Comparison of ENCODE assay signal across 1 cellular context in genomic region chr2:112275314-112275886, GRCh38.
TF ChIP-seq lines count a peak whose summit lies in the region.

ZC3H6 (plus strand) TSS chr2:112275597; CDS start chr2:112275995, 398 bp downstream.

TF ChIP-seq in HEK293, 187 proteins besides CTCF, POLR2A, EP300 and RAD21 (continued from another document and continues in another):
- TF ChIP-seq IKZF3 (tag by site-specific recombination; IDR thresholded peaks at IDR 0.05) (0 out of 2 replicates have a peak, but pooled peaks have one; percentile 10), ZNF639 (tag by site-specific recombination; IDR thresholded peaks at IDR 0.05) (peak; percentile 97), ZNF449 (tag by site-specific recombination; IDR thresholded peaks at IDR 0.05) (no peak), INSM2 (tag by site-specific recombination; IDR thresholded peaks at IDR 0.05) (peak; percentile 78), ZSCAN18 (tag by site-specific recombination; IDR thresholded peaks at IDR 0.05) (0 out of 2 replicates have a peak, but pooled peaks have one; percentile 23), ZNF785 (tag by site-specific recombination; IDR thresholded peaks at IDR 0.05) (peak; percentile 80), ZNF529 (tag by site-specific recombination; IDR thresholded peaks at IDR 0.05; ENCODE audit: insufficient replicate concordance) (no peak), ZNF18 (tag by site-specific recombination; IDR thresholded peaks at IDR 0.05) (no peak), SCRT1 (tag by site-specific recombination; IDR thresholded peaks at IDR 0.05; ENCODE audit: borderline replicate concordance) (0 out of 2 replicates have a peak, but pooled peaks have one; percentile 49), ZNF16 (tag by site-specific recombination; IDR thresholded peaks at IDR 0.05; ENCODE audit: low read depth) (no peak), ZSCAN5A (tag by site-specific recombination; IDR thresholded peaks at IDR 0.05) (peak; percentile 31; the same call in 1 of the 2 replicates), TCF7L2 (IDR thresholded peaks at IDR 0.05; ENCODE audit: borderline replicate concordance, low read depth, low read length) (peak; percentile 35; the same call in 1 of the 2 replicates), ZNF692 (tag by site-specific recombination; IDR thresholded peaks at IDR 0.05) (peak; percentile 90), ZNF280C (tag by site-specific recombination; IDR thresholded peaks at IDR 0.05) (no peak), ZNF501 (tag by site-specific recombination; IDR thresholded peaks at IDR 0.05) (peak; percentile 99), ZSCAN23 (tag by site-specific recombination; IDR thresholded peaks at IDR 0.05) (peak; percentile 82; the same call in 1 of the 2 replicates), PATZ1 (tag by site-specific recombination; IDR thresholded peaks at IDR 0.05) (peak; percentile 88), ELK4 (IDR thresholded peaks at IDR 0.05; ENCODE audit: borderline replicate concordance, low read depth, low read length) (no peak), OSR2 (tag by site-specific recombination; IDR thresholded peaks at IDR 0.05) (0 out of 2 replicates have a peak, but pooled peaks have one; percentile 17), ZNF629 (tag by site-specific recombination; IDR thresholded peaks at IDR 0.05) (peak; percentile 77), ZNF549 (tag by site-specific recombination; IDR thresholded peaks at IDR 0.05) (no peak), ZNF138 (tag by site-specific recombination; IDR thresholded peaks at IDR 0.05; ENCODE audit: borderline replicate concordance) (no peak), ZNF610 (tag by site-specific recombination; IDR thresholded peaks at IDR 0.05; ENCODE audit: borderline replicate concordance) (peak; percentile 68; the same call in 1 of the 2 replicates), ZBTB49 (tag by site-specific recombination; IDR thresholded peaks at IDR 0.05; ENCODE audit: low read depth) (no peak), ZFP69B (tag by site-specific recombination; IDR thresholded peaks at IDR 0.05) (peak; percentile 70), ZBTB48 (tag by site-specific recombination; IDR thresholded peaks at IDR 0.05) (peak; percentile 39; the same call in 1 of the 2 replicates), ZXDB (tag by site-specific recombination; IDR thresholded peaks at IDR 0.05) (peak; percentile 99), SALL2 (tag by site-specific recombination; IDR thresholded peaks at IDR 0.05; ENCODE audit: borderline replicate concordance) (0 out of 2 replicates have a peak, but pooled peaks have one; percentile 46), ZNF707 (tag by site-specific recombination; IDR thresholded peaks at IDR 0.05) (no peak), ZNF433 (tag by site-specific recombination; IDR thresholded peaks at IDR 0.05; ENCODE audit: low read depth) (no peak), ZNF398 (tag by site-specific recombination; IDR thresholded peaks at IDR 0.05) (peak; percentile 26; the same call in 1 of the 2 replicates), SP7 (tag by site-specific recombination; IDR thresholded peaks at IDR 0.05) (peak; percentile 91), ZSCAN16 (tag by site-specific recombination; IDR thresholded peaks at IDR 0.05) (no peak), ZNF394 (tag by site-specific recombination; IDR thresholded peaks at IDR 0.05; ENCODE audit: borderline replicate concordance) (peak; percentile 71), ZNF660 (tag by site-specific recombination; IDR thresholded peaks at IDR 0.05) (no peak; the same call in none of the 2 replicates)
